ENCODE assay signal across 1 cellular context in genomic region chr17:58364270-58364942, GRCh38.
A peak's percentile ranks its signal among the peaks of the same experiment; 100 is the strongest.
TF ChIP-seq lines count a peak whose summit lies in the region.

No MANE protein-coding gene starts in this region.

TF ChIP-seq in HepG2, 621 proteins besides CTCF, POLR2A, EP300 and RAD21 (continued from another document and continues in another):
- TF ChIP-seq ZBTB7A (CRISPR knock-in tag; IDR thresholded peaks at IDR 0.05), result peak; percentile 75
- TF ChIP-seq ZNF407 (CRISPR knock-in tag; IDR thresholded peaks at IDR 0.05; ENCODE audit: not compliant biosample characterization), result peak; percentile 24
- TF ChIP-seq CAMTA2 (CRISPR knock-in tag; IDR thresholded peaks at IDR 0.05; ENCODE audit: borderline replicate concordance), result no peak
- TF ChIP-seq CHCHD3 (CRISPR knock-in tag; IDR thresholded peaks at IDR 0.05), result no peak
- TF ChIP-seq ZSCAN22 (CRISPR knock-in tag; IDR thresholded peaks at IDR 0.05), result no peak
- no peak for TF ChIP-seq ZNF570 (CRISPR knock-in tag; IDR thresholded peaks at IDR 0.05; ENCODE audit: borderline replicate concordance)
- no peak for TF ChIP-seq HMGA1 (CRISPR knock-in tag; conservative IDR thresholded peaks at IDR 0.05)
- peak; percentile 76 for TF ChIP-seq RBM39 (IDR thresholded peaks at IDR 0.05; ENCODE audit: low read depth, low read length, poor library complexity, severe bottlenecking)
- TF ChIP-seq ZBTB42 (CRISPR knock-in tag; IDR thresholded peaks at IDR 0.05), result no peak
- no peak for TF ChIP-seq JUN (CRISPR knock-in tag; IDR thresholded peaks at IDR 0.05)
- TF ChIP-seq ZMAT3 (CRISPR knock-in tag; conservative IDR thresholded peaks at IDR 0.05), result no peak
- TF ChIP-seq ZNF343 (CRISPR knock-in tag; IDR thresholded peaks at IDR 0.05), result no peak
- peak; percentile 93 for TF ChIP-seq FOXP4 (CRISPR knock-in tag; IDR thresholded peaks at IDR 0.05)
- TF ChIP-seq CCDC6 (CRISPR knock-in tag; IDR thresholded peaks at IDR 0.05), result no peak
- TF ChIP-seq ATF4 (CRISPR knock-in tag; IDR thresholded peaks at IDR 0.05), result no peak
- TF ChIP-seq NCOR1 (IDR thresholded peaks at IDR 0.05; ENCODE audit: borderline replicate concordance, low read length), result no peak
- TF ChIP-seq ZNF18 (CRISPR knock-in tag; IDR thresholded peaks at IDR 0.05; ENCODE audit: insufficient replicate concordance), result no peak
- 0 out of 2 replicates have a peak, but pooled peaks have one; percentile 50 for TF ChIP-seq HNF1A (IDR thresholded peaks at IDR 0.05; ENCODE audit: low read depth)
- peak; percentile 84; the same call in 1 of the 2 replicates for TF ChIP-seq HNF1A (CRISPR knock-in tag; IDR thresholded peaks at IDR 0.05; ENCODE audit: borderline replicate concordance)
- no peak for TF ChIP-seq ZMAT5 (CRISPR knock-in tag; IDR thresholded peaks at IDR 0.05; ENCODE audit: borderline replicate concordance, low read depth)
- no peak for TF ChIP-seq ZNF549 (CRISPR knock-in tag; IDR thresholded peaks at IDR 0.05)
- TF ChIP-seq FOSL1 (CRISPR knock-in tag; IDR thresholded peaks at IDR 0.05; ENCODE audit: borderline replicate concordance), result no peak
- TF ChIP-seq CHD2 (IDR thresholded peaks at IDR 0.05; ENCODE audit: low read depth, low read length), result no peak
- peak; percentile 21; the same call in 1 of the 2 replicates for TF ChIP-seq ZKSCAN8 (CRISPR knock-in tag; IDR thresholded peaks at IDR 0.05; ENCODE audit: borderline replicate concordance)
- no peak for TF ChIP-seq LRRFIP1 (CRISPR knock-in tag; conservative IDR thresholded peaks at IDR 0.05)
- no peak for TF ChIP-seq HNRNPLL (IDR thresholded peaks at IDR 0.05; ENCODE audit: low read depth, low read length, poor library complexity, severe bottlenecking)
- TF ChIP-seq PBX3 (CRISPR knock-in tag; IDR thresholded peaks at IDR 0.05; ENCODE audit: borderline replicate concordance), result no peak
- no peak for TF ChIP-seq TAF15 (IDR thresholded peaks at IDR 0.05; ENCODE audit: low read depth, low read length, poor library complexity, severe bottlenecking)
- TF ChIP-seq KAT7 (CRISPR knock-in tag; IDR thresholded peaks at IDR 0.05; ENCODE audit: borderline replicate concordance), result peak; percentile 53; the same call in 1 of the 2 replicates
- TF ChIP-seq ATF7 (IDR thresholded peaks at IDR 0.05), result no peak
- TF ChIP-seq ATF7 (CRISPR knock-in tag; IDR thresholded peaks at IDR 0.05), result no peak
- peak; percentile 51; the same call in 1 of the 2 replicates for TF ChIP-seq ZNF274 (CRISPR knock-in tag; IDR thresholded peaks at IDR 0.05)
- no peak for TF ChIP-seq NFIB (CRISPR knock-in tag; IDR thresholded peaks at IDR 0.05; ENCODE audit: borderline replicate concordance)
- no peak for TF ChIP-seq CEBPG (CRISPR knock-in tag; IDR thresholded peaks at IDR 0.05)
- no peak for TF ChIP-seq RFXANK (CRISPR knock-in tag; IDR thresholded peaks at IDR 0.05)
- no peak for TF ChIP-seq SETDB1 (CRISPR knock-in tag; IDR thresholded peaks at IDR 0.05; ENCODE audit: borderline replicate concordance)
- TF ChIP-seq MAFK (conservative IDR thresholded peaks at IDR 0.05 in 1 of 2, IDR thresholded peaks at IDR 0.05 in 1 of 2; ENCODE audit: low read length in 2 of 2), result 0 out of 4 replicates have a peak, but pooled peaks of 1 of the 2 experiments have one; percentile 0
- TF ChIP-seq ZNF678 (CRISPR knock-in tag; IDR thresholded peaks at IDR 0.05), result no peak
- TF ChIP-seq MATR3 (CRISPR knock-in tag; IDR thresholded peaks at IDR 0.05), result no peak
- no peak for TF ChIP-seq MYNN (CRISPR knock-in tag; IDR thresholded peaks at IDR 0.05; ENCODE audit: low read depth)
- TF ChIP-seq CREM (IDR thresholded peaks at IDR 0.05), result peak; percentile 60; the same call in 1 of the 2 replicates
- no peak for TF ChIP-seq CREM (CRISPR knock-in tag; IDR thresholded peaks at IDR 0.05)
